34 cellular contexts compared by ENCODE assay signal in the genomic region with DNA sequence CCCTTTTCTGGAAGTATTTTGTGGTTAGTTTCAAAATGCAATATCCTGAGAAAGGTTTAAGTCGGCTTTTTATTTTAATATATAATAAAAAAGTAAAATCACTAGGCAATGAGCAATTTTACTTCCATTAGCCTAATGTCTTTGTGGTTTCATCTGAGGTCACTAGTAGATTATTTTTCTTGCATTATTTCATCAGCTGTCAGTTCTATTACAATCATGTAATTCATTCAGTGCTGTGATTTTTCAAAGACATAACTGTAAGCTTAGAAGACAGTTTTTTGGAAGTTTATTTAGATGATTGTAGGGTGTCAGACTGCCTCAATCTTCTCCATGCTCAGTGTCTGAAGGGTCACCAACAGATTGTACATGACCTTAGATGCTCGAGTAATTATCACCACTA.
"Had no signal": no experiment of that assay in that cellular context is flagged by ENCODE, and none has a peak within 500 bp of the region (broad histone marks: within the 10 kb centered on the region; RNA-seq: fewer than 3 reads in every experiment).

No MANE protein-coding gene starts in this region.

- H3K27me3 ChIP-seq: MG63 had no signal

- H3K4me3 ChIP-seq: MG63 had no signal

- H3K27ac ChIP-seq: KMS-11 had no signal

- H3K9ac ChIP-seq: KMS-11 had no signal

- DNase-seq: Karpas-422, Kasumi-1, MG63, MV-4-11, NCI-H1048, NCI-H1092, NCI-H1092 treated with DMSO at 0.1 percent for 48 hours, NCI-H1105, NCI-H1105 treated with DMSO at 0.1 percent for 48 hours, NCI-H1417, NCI-H1417 treated with DMSO at 0.1 percent for 48 hours, NCI-H1436, NCI-H1436 treated with DMSO at 0.1 percent for 48 hours, NCI-H146, NCI-H1694, NCI-H1694 treated with DMSO at 0.1 percent for 48 hours, NCI-H187, NCI-H187 treated with DMSO at 0.1 percent for 48 hours, NCI-H1930, NCI-H2029, NCI-H2029 treated with DMSO at 0.1 percent for 48 hours, NCI-H2081, NCI-H2081 treated with DMSO at 0.1 percent for 48 hours, NCI-H2107, NCI-H2171, NCI-H2171 treated with DMSO at 0.1 percent for 48 hours, NCI-H2227 treated with DMSO at 0.1 percent for 48 hours, NCI-H226, NCI-H345, NCI-H446, NCI-H446 treated with DMSO at 0.1 percent for 48 hours, NCI-H510A, NCI-H510A treated with DMSO at 0.1 percent for 48 hours had no signal

- H3K36me3 ChIP-seq: MG63 had no signal

- H3K9me3 ChIP-seq: MG63 had no signal

- H3K4me2 ChIP-seq: KMS-11 had no signal
